In genomic region chr6:5850848-5851255, GRCh38 we compare ENCODE assay signal across 7 cellular contexts.
DNase-seq lines count a peak whose midpoint lies in the region; ATAC-seq and TF ChIP-seq lines count a peak whose summit lies in the region.

No MANE protein-coding gene starts in this region.

- H3K4me2 ChIP-seq in Karpas-422 (ENCODE audit: low read depth, low read length, poor library complexity, severe bottlenecking), result peak overlapping the region; percentile 61

- no peak overlapping the region for H2AFZ ChIP-seq in Karpas-422 (ENCODE audit: low read length)

- H3K27me3 ChIP-seq in Karpas-422 (ENCODE audit: low read length), result no peaks in the 10 kb centered on the region
- H3K27me3 ChIP-seq in cardiac muscle cell, result peaks cover 100% of the 10 kb centered on the region

- H3K36me3 ChIP-seq in Karpas-422 (ENCODE audit: insufficient read depth, low read length) (no peaks in the 10 kb centered on the region), cardiac muscle cell (no peaks in the 10 kb centered on the region)

- no peaks in the 10 kb centered on the region for H3K79me2 ChIP-seq in Karpas-422 (ENCODE audit: low read length)

- H3K9me3 ChIP-seq in Karpas-422 (ENCODE audit: low read length) (no peaks in the 10 kb centered on the region), cardiac muscle cell (ENCODE audit: low read depth) (no peaks in the 10 kb centered on the region)

- H3K4me3 ChIP-seq in Karpas-422 (ENCODE audit: low read length), result no peak overlapping the region
- peak overlapping the region; percentile 33 for H3K4me3 ChIP-seq in cardiac muscle cell
- H3K4me3 ChIP-seq in skeletal muscle cell (ENCODE audit: low read depth, low read length), result peak overlapping the region; percentile 43

- no peaks in the 10 kb centered on the region for H4K20me1 ChIP-seq in Karpas-422 (ENCODE audit: insufficient read depth, low read depth, low read length)

- peaks cover 3% of the 10 kb centered on the region for H3K4me1 ChIP-seq in Karpas-422 (ENCODE audit: low read length)
- no peaks in the 10 kb centered on the region for H3K4me1 ChIP-seq in cardiac muscle cell (ENCODE audit: low read depth)

- H3K9me2 ChIP-seq in Karpas-422 (replicated peaks; ENCODE audit: insufficient read depth, low read length), result no peaks in the 10 kb centered on the region

- H3K9ac ChIP-seq in Karpas-422 (ENCODE audit: low read length), result no peak overlapping the region

- peak; percentile 20 for ATAC-seq in GM21619 (IDR thresholded peaks at IDR 0.05; ENCODE audit: unreplicated experiment)

- H3K27ac ChIP-seq in Karpas-422 (ENCODE audit: low read length), result no peak overlapping the region
- H3K27ac ChIP-seq in cardiac muscle cell, result no peak overlapping the region

- DNase-seq in Karpas-422 (no peak), cardiac muscle cell (ENCODE audit: low read depth in 1 of 2, low spot score in 1 of 2) (no peak), skeletal muscle cell (ENCODE audit: low read depth) (no peak), SK-N-DZ (ENCODE audit: low spot score) (no peak), NCI-H526 treated with DMSO at 0.1 percent for 48 hours (lab: John Stamatoyannopoulos, UW) (no peak), A172 (ENCODE audit: low spot score) (no peak)

- no peak for TF ChIP-seq CTCF in cardiac muscle cell (IDR thresholded peaks at IDR 0.05; ENCODE audit: low read depth, low read length)
